ENCODE assay signal across 2 cellular contexts in the genomic region with DNA sequence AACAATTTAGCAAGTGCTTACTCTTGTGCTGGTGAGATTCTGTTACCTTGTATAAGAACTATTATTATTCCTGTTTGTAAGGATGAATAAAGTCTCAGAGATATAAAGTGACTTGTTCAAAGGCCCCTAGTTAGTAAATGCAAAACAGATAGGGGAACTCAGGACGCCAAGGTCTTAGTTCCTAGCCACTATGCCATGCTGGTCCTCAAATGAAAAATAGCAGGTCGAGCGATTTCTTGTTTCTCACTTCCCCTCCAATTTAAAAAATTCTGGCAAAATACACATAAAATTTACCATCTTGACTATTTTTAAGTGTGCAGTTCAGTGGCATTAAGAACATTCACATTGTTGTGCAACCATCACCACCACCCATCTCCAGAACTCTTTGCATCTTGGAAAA.
A peak's percentile ranks its signal among the peaks of the same experiment; 100 is the strongest.
TF ChIP-seq lines count a peak whose summit lies in the region.

No MANE protein-coding gene starts in this region.

TF ChIP-seq in IMR-90, 13 proteins besides CTCF, POLR2A, EP300 and RAD21:
- TF ChIP-seq RCOR1 (IDR thresholded peaks at IDR 0.05; ENCODE audit: insufficient replicate concordance, low read length) (no peak), FOS (IDR thresholded peaks at IDR 0.05; ENCODE audit: low read depth, low read length) (no peak), RFX5 (IDR thresholded peaks at IDR 0.05; ENCODE audit: low read depth, low read length) (no peak), MXI1 (IDR thresholded peaks at IDR 0.05; ENCODE audit: borderline replicate concordance, low read depth, low read length) (no peak), SMC3 (IDR thresholded peaks at IDR 0.05; ENCODE audit: low read depth, low read length) (no peak), MAZ (IDR thresholded peaks at IDR 0.05; ENCODE audit: borderline replicate concordance, low read depth, low read length) (no peak), BHLHE40 (IDR thresholded peaks at IDR 0.05; ENCODE audit: low read depth, low read length) (no peak)
TF ChIP-seq in IMR-90: peak in this region for 0.

TF ChIP-seq in GM12878, 131 proteins besides CTCF, POLR2A, EP300 and RAD21:
- TF ChIP-seq POU2F2 (IDR thresholded peaks at IDR 0.05; ENCODE audit: borderline replicate concordance, low read depth, low read length) (no peak), JUND (IDR thresholded peaks at IDR 0.05; ENCODE audit: low read depth, low read length) (no peak), SPI1 (IDR thresholded peaks at IDR 0.05; ENCODE audit: borderline replicate concordance, insufficient read depth, low read depth, low read length) (peak; percentile 57; the same call in 1 of the 2 replicates)
